In the genomic region with DNA sequence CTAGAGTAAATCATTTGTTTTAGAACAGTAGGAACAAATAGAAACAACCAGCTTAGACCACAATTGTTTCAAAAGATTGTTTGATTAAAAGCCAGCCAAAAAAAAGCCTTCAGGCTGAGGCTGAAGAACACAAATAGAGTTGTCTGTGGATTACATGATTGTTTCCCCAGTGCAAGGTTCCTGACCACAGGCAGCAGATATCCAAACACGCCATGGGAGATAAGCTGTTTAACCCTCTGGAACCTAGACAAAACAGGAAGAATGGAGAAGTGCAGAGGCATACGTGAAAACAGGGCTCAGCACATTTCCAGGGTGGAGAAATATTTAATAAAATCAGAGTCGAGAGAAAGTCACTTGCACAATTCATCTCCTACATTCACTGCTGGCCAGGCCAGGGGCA, we compare ENCODE assay signal across 19 cellular contexts. TPM values are rescaled to one million over a fixed set of nuclear protein-coding genes. Genes with fewer than 3 reads are reported as not detected.
DNase-seq lines count a peak whose midpoint lies in the region; ATAC-seq and TF ChIP-seq lines count a peak whose summit lies in the region.
"Had no signal": no experiment of that assay in that cellular context is flagged by ENCODE, and none has a peak within 500 bp of the region (broad histone marks: within the 10 kb centered on the region; RNA-seq: fewer than 3 reads in every experiment).

No MANE protein-coding gene starts in this region.

- no peak overlapping the region for H3K14ac ChIP-seq in neuronal stem cell (ENCODE audit: low read length)

- peak overlapping the region; percentile 3 to 64 (median 43); a peak in 16 of 22 replicates for H3K9ac ChIP-seq in BLaER1 treated with 17β-estradiol and CSF1 and Interleukin-3, amounts not matched to agents 10 nM and 100 nM
- H3K9ac ChIP-seq in neuronal stem cell (ENCODE audit: low read depth, low read length, poor library complexity): no peak overlapping the region

- no peak overlapping the region for H2AFZ ChIP-seq in neuronal stem cell (ENCODE audit: low read length)

- H3K27ac ChIP-seq in BLaER1 treated with 17β-estradiol and CSF1 and Interleukin-3, amounts not matched to agents 10 nM and 100 nM: peak overlapping the region in 10 of 11 experiments; percentile 24 to 74 (median 54); a peak in 19 of 22 replicates
- no peak overlapping the region for H3K27ac ChIP-seq in neuronal stem cell (replicated peaks; ENCODE audit: low read length)
- H3K27ac ChIP-seq: transverse colon, VCaP had no signal

- peaks cover 0 to 19% (median 6%) of the 10 kb centered on the region in 11 experiments; a peak in 11 of 22 replicates for H4K20me1 ChIP-seq in BLaER1 treated with 17β-estradiol and CSF1 and Interleukin-3, amounts not matched to agents 10 nM and 100 nM

- H3K79me1 ChIP-seq in neuronal stem cell (ENCODE audit: low read depth, low read length): no peaks in the 10 kb centered on the region

- no peak for ATAC-seq in stimulated activated naive CD8-positive, alpha-beta T cell treated with anti-CD3 and anti-CD28 coated beads, Interleukin-15, Interleukin-2, amounts not matched to agents 100 U/mL and 50 U/mL, for 24 hours
- ATAC-seq: PC-3 had no signal

- no peak overlapping the region for H2BK12ac ChIP-seq in neuronal stem cell (ENCODE audit: low read length)

- no peaks in the 10 kb centered on the region for H3K27me3 ChIP-seq in BLaER1 treated with 17β-estradiol and CSF1 and Interleukin-3, amounts not matched to agents 10 nM and 100 nM
- H3K27me3 ChIP-seq in neuronal stem cell (ENCODE audit: control insufficient read depth in 3 of 3, insufficient read depth in 3 of 3, low read depth in 1 of 3, low read length in 3 of 3): no peaks in the 10 kb centered on the region
- H3K27me3 ChIP-seq: body of pancreas, transverse colon had no signal

- intact Hi-C loops in activated T-helper 1 cell treated with anti-CD3 and anti-CD28 coated beads, Interleukin-12 subunit alpha, Interleukin-12 subunit beta, Interleukin-2, Interleukin-4 antibody, amounts not matched to agents 30 ng/mL and 10 ng/mL and 1 ng/mL, durations not matched to agents 14 hours and 24 hours and 36 hours (cut with micrococcal nuclease): no loop called here

- no peak overlapping the region for H3K18ac ChIP-seq in neuronal stem cell (ENCODE audit: low read length)

- H3K9me3 Mint-ChIP-seq in activated T-helper 1 cell treated with anti-CD3 and anti-CD28 coated beads, Interleukin-12 subunit alpha, Interleukin-12 subunit beta, Interleukin-2, Interleukin-4 antibody, amounts not matched to agents 30 ng/mL and 10 ng/mL and 1 ng/mL, durations not matched to agents 14 hours and 24 hours and 36 hours: no peaks in the 10 kb centered on the region
- H3K9me3 Mint-ChIP-seq: CD4-positive, alpha-beta memory T cell; natural killer cell treated with Interleukin-12 subunit alpha and Interleukin-12 subunit beta and Interleukin-15 and Interleukin-18, amount 100 ng/mL, for 72 hours had no signal

- H3K4me3 Mint-ChIP-seq in activated T-helper 1 cell treated with anti-CD3 and anti-CD28 coated beads, Interleukin-12 subunit alpha, Interleukin-12 subunit beta, Interleukin-2, Interleukin-4 antibody, amounts not matched to agents 30 ng/mL and 10 ng/mL and 1 ng/mL, durations not matched to agents 14 hours and 24 hours and 36 hours: no peak overlapping the region
- H3K4me3 Mint-ChIP-seq: CD4-positive, alpha-beta memory T cell; natural killer cell treated with Interleukin-12 subunit alpha and Interleukin-12 subunit beta and Interleukin-15 and Interleukin-18, amount 100 ng/mL, for 72 hours had no signal

- no peak for TF ChIP-seq CTCF in foreskin fibroblast (IDR thresholded peaks at IDR 0.05; ENCODE audit: low read depth, low read length)

- no peak overlapping the region for H2BK15ac ChIP-seq in neuronal stem cell (ENCODE audit: low read length)

- no peaks in the 10 kb centered on the region for H3K27me3 Mint-ChIP-seq in activated T-helper 1 cell treated with anti-CD3 and anti-CD28 coated beads, Interleukin-12 subunit alpha, Interleukin-12 subunit beta, Interleukin-2, Interleukin-4 antibody, amounts not matched to agents 30 ng/mL and 10 ng/mL and 1 ng/mL, durations not matched to agents 14 hours and 24 hours and 36 hours (ENCODE audit: insufficient read depth)
- H3K27me3 Mint-ChIP-seq: CD4-positive, alpha-beta memory T cell; natural killer cell treated with Interleukin-12 subunit alpha and Interleukin-12 subunit beta and Interleukin-15 and Interleukin-18, amount 100 ng/mL, for 72 hours had no signal

- H3K23ac ChIP-seq in neuronal stem cell (ENCODE audit: low read depth, low read length, poor library complexity): no peak overlapping the region

- no peaks in the 10 kb centered on the region for H3K9me3 ChIP-seq in BLaER1 treated with 17β-estradiol and CSF1 and Interleukin-3, amounts not matched to agents 10 nM and 100 nM (replicated peaks in 1 of 11)
- peaks cover 0 to 2% of the 10 kb centered on the region in 2 donors for H3K9me3 ChIP-seq in neuronal stem cell (replicated peaks in 1 of 2; ENCODE audit: control insufficient read depth in 2 of 2, insufficient read depth in 1 of 2, low read depth in 1 of 2, low read length in 2 of 2)
- H3K9me3 ChIP-seq: body of pancreas, transverse colon had no signal

- H3K27ac Mint-ChIP-seq in activated T-helper 1 cell treated with anti-CD3 and anti-CD28 coated beads, Interleukin-12 subunit alpha, Interleukin-12 subunit beta, Interleukin-2, Interleukin-4 antibody, amounts not matched to agents 30 ng/mL and 10 ng/mL and 1 ng/mL, durations not matched to agents 14 hours and 24 hours and 36 hours: peak overlapping the region; percentile 27
- H3K27ac Mint-ChIP-seq: CD4-positive, alpha-beta memory T cell; natural killer cell treated with Interleukin-12 subunit alpha and Interleukin-12 subunit beta and Interleukin-15 and Interleukin-18, amount 100 ng/mL, for 72 hours had no signal

- H3K4ac ChIP-seq in neuronal stem cell (ENCODE audit: low read length): no peak overlapping the region

- H3K4me3 ChIP-seq in BLaER1 treated with 17β-estradiol and CSF1 and Interleukin-3, amounts not matched to agents 10 nM and 100 nM: peak overlapping the region in 1 of 10 experiments; percentile 11; a peak in 1 of 20 replicates
- no peak overlapping the region for H3K4me3 ChIP-seq in neuronal stem cell (ENCODE audit: low read length in 2 of 2)
- H3K4me3 ChIP-seq in foreskin fibroblast (ENCODE audit: low read depth in 1 of 2, low read length in 2 of 2): no peak overlapping the region
- H3K4me3 ChIP-seq: body of pancreas, lung, transverse colon had no signal

- H4K8ac ChIP-seq in neuronal stem cell (ENCODE audit: low read depth, low read length): no peak overlapping the region

- no peak overlapping the region for H2AK5ac ChIP-seq in neuronal stem cell (ENCODE audit: low read depth, low read length)

- peak overlapping the region; percentile 26 for H2BK5ac ChIP-seq in neuronal stem cell (ENCODE audit: low read length)

- H3K4me1 Mint-ChIP-seq in activated T-helper 1 cell treated with anti-CD3 and anti-CD28 coated beads, Interleukin-12 subunit alpha, Interleukin-12 subunit beta, Interleukin-2, Interleukin-4 antibody, amounts not matched to agents 30 ng/mL and 10 ng/mL and 1 ng/mL, durations not matched to agents 14 hours and 24 hours and 36 hours (ENCODE audit: low read depth): no peaks in the 10 kb centered on the region
- H3K4me1 Mint-ChIP-seq: CD4-positive, alpha-beta memory T cell had no signal

- H3K4me1 ChIP-seq in BLaER1 treated with 17β-estradiol and CSF1 and Interleukin-3, amounts not matched to agents 10 nM and 100 nM: peaks cover 35 to 62% (median 51%) of the 10 kb centered on the region in 10 experiments
- H3K4me1 ChIP-seq in neuronal stem cell (ENCODE audit: control insufficient read depth in 2 of 2, insufficient read depth in 1 of 2, low read depth in 1 of 2, low read length in 2 of 2): peaks cover 0 to 8% of the 10 kb centered on the region in 2 donors
- H3K4me1 ChIP-seq: transverse colon had no signal

- no peak overlapping the region for H2BK120ac ChIP-seq in neuronal stem cell (ENCODE audit: low read depth, low read length)

- no peak for DNase-seq in activated T-helper 1 cell treated with anti-CD3 and anti-CD28 coated beads, Interleukin-12 subunit alpha, Interleukin-12 subunit beta, Interleukin-2, Interleukin-4 antibody, amounts not matched to agents 30 ng/mL and 10 ng/mL and 1 ng/mL, durations not matched to agents 14 hours and 24 hours and 36 hours (ENCODE audit: low spot score)
- DNase-seq in foreskin melanocyte (peak; percentile 44), neuronal stem cell (ENCODE audit: low spot score) (no peak), NCI-H2227 treated with DMSO at 0.1 percent for 48 hours (lab: John Stamatoyannopoulos, UW) (no peak), NCI-H187 treated with DMSO at 0.1 percent for 48 hours (lab: John Stamatoyannopoulos, UW) (no peak), foreskin fibroblast (no peak)
- DNase-seq in stimulated activated naive CD8-positive, alpha-beta T cell treated with anti-CD3 and anti-CD28 coated beads, Interleukin-15, Interleukin-2, amounts not matched to agents 100 U/mL and 50 U/mL, for 24 hours: no peak
- DNase-seq: activated CD8-positive, alpha-beta memory T cell treated with anti-CD3 and anti-CD28 coated beads for 24 hours; activated effector memory CD4-positive, alpha-beta T cell treated with Interleukin-2 at 50 U/mL for 16 hours; body of pancreas; CD4-positive, alpha-beta memory T cell; effector CD4-positive, alpha-beta T cell; NCI-H524; PC-3; transverse colon had no signal

- no peak overlapping the region for H4K91ac ChIP-seq in neuronal stem cell (ENCODE audit: low read depth, low read length, poor library complexity)

- peak overlapping the region; percentile 74 to 95 (median 86) for H3K4me2 ChIP-seq in BLaER1 treated with 17β-estradiol and CSF1 and Interleukin-3, amounts not matched to agents 10 nM and 100 nM
- no peak overlapping the region for H3K4me2 ChIP-seq in neuronal stem cell (ENCODE audit: insufficient read depth, low read length, poor library complexity, severe bottlenecking)

- WGBS in neuronal stem cell (ENCODE audit: extremely low coverage in 2 of 2, insufficient read length in 2 of 2, insufficient replicate concordance in 1 of 2), 2 donors: no CpG with 5 or more reads among the region's 3 CpGs

- H3K36me3 Mint-ChIP-seq in activated T-helper 1 cell treated with anti-CD3 and anti-CD28 coated beads, Interleukin-12 subunit alpha, Interleukin-12 subunit beta, Interleukin-2, Interleukin-4 antibody, amounts not matched to agents 30 ng/mL and 10 ng/mL and 1 ng/mL, durations not matched to agents 14 hours and 24 hours and 36 hours (ENCODE audit: low read depth): peaks cover 10% of the 10 kb centered on the region
- H3K36me3 Mint-ChIP-seq: natural killer cell treated with Interleukin-12 subunit alpha and Interleukin-12 subunit beta and Interleukin-15 and Interleukin-18, amount 100 ng/mL, for 72 hours had no signal

- peaks cover 11 to 59% (median 24%) of the 10 kb centered on the region in 11 experiments; a peak in 21 of 22 replicates for H3K36me3 ChIP-seq in BLaER1 treated with 17β-estradiol and CSF1 and Interleukin-3, amounts not matched to agents 10 nM and 100 nM
- peaks cover 8 to 9% of the 10 kb centered on the region in 2 donors for H3K36me3 ChIP-seq in neuronal stem cell (replicated peaks in 1 of 2; ENCODE audit: control insufficient read depth in 2 of 2, insufficient read depth in 2 of 2, low read length in 2 of 2)
- H3K36me3 ChIP-seq: transverse colon had no signal

RNA-seq across cellular contexts. Expression of a gene that starts 21.0 kb away (rescaled TPM):
- 34.9 and 37.8 TPM in 2 replicates for total RNA-seq in activated T-helper 1 cell treated with anti-CD3 and anti-CD28 coated beads, Interleukin-12 subunit alpha, Interleukin-12 subunit beta, Interleukin-2, Interleukin-4 antibody, amounts not matched to agents 30 ng/mL and 10 ng/mL and 1 ng/mL, durations not matched to agents 14 hours and 24 hours and 36 hours
- polyA plus RNA-seq in neuronal stem cell (2013, experiment 1 of 2): 18.5 TPM
- 19.0 TPM for polyA plus RNA-seq in neuronal stem cell (2013, experiment 2 of 2)

RNA-seq across cellular contexts. Expression of a gene that starts 21.2 kb away (rescaled TPM):
- total RNA-seq in activated T-helper 1 cell treated with anti-CD3 and anti-CD28 coated beads, Interleukin-12 subunit alpha, Interleukin-12 subunit beta, Interleukin-2, Interleukin-4 antibody, amounts not matched to agents 30 ng/mL and 10 ng/mL and 1 ng/mL, durations not matched to agents 14 hours and 24 hours and 36 hours: 9.6 and 10.0 TPM in 2 replicates
- 9.7 TPM for polyA plus RNA-seq in neuronal stem cell (2013, experiment 1 of 2)
- polyA plus RNA-seq in neuronal stem cell (2013, experiment 2 of 2): 10.5 TPM

RNA-seq across cellular contexts. Expression of a gene that starts 45.3 kb away (rescaled TPM):
- not detected in 2 replicates for total RNA-seq in activated T-helper 1 cell treated with anti-CD3 and anti-CD28 coated beads, Interleukin-12 subunit alpha, Interleukin-12 subunit beta, Interleukin-2, Interleukin-4 antibody, amounts not matched to agents 30 ng/mL and 10 ng/mL and 1 ng/mL, durations not matched to agents 14 hours and 24 hours and 36 hours
- polyA plus RNA-seq in neuronal stem cell (2013, experiment 1 of 2): 1.1 TPM
- polyA plus RNA-seq in neuronal stem cell (2013, experiment 2 of 2): 0.62 TPM

RNA-seq across cellular contexts. Expression of a gene that starts 45.8 kb away (rescaled TPM):
- total RNA-seq in activated T-helper 1 cell treated with anti-CD3 and anti-CD28 coated beads, Interleukin-12 subunit alpha, Interleukin-12 subunit beta, Interleukin-2, Interleukin-4 antibody, amounts not matched to agents 30 ng/mL and 10 ng/mL and 1 ng/mL, durations not matched to agents 14 hours and 24 hours and 36 hours: 9.3 and 10.2 TPM in 2 replicates
- polyA plus RNA-seq in neuronal stem cell (2013, experiment 1 of 2): 11.3 TPM
- 12.2 TPM for polyA plus RNA-seq in neuronal stem cell (2013, experiment 2 of 2)
